In the genomic region with DNA sequence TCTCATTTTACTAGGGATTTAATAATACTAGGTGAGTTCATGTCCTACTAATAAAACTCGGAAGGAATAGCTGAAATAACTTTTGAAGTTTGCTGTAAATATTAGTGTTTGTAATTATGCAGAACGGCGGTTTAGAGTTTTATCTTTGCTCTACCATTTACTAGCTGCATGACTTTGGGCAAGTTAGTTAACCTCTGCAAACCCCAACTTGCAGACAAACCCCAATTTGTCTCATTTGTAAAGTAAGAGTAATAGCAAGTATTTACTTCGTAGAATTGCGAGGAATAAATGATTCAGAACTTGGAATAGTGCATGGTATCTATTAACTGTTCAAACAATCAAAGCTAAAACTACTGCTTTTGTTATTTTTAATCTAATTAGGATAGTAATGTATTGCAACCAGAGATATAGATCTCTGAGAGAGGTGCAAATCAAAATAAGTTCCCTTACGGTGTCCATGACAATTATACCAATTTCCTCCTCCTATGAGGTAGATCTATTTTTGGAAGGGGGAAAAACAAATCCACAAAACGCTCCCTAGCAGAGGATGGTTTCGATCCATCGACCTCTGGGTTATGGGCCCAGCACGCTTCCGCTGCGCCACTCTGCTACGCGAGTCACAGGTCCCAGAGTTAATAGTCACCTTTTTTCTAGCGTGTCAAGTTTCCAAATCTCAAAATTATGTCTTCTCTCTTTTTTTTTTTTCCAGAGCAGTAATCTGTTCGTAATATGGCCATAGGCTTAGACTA, we compare ENCODE assay signal across 8 cellular contexts. TPM values are rescaled to one million over a fixed set of nuclear protein-coding genes. Genes with fewer than 3 reads are reported as not detected.
DNase-seq lines count a peak whose midpoint lies in the region; TF ChIP-seq lines count a peak whose summit lies in the region.

No MANE protein-coding gene starts in this region.

- H3K36me3 ChIP-seq in testis (ENCODE audit: low read depth, missing control alignments): no peaks in the 10 kb centered on the region

- no peak overlapping the region for H3K27ac ChIP-seq in testis

- H3K27me3 ChIP-seq in testis: peaks cover 7% of the 10 kb centered on the region

- 28 to 30% methylated on average over 16 of the region's 16 CpGs for WGBS in testis, 2 donors

- H3K4me1 ChIP-seq in testis: no peaks in the 10 kb centered on the region

- TF ChIP-seq POLR2A in testis (IDR thresholded peaks at IDR 0.05): no peak

- DNase-seq in NOMO-1 treated with DMSO at 0.1 percent for 48 hours (lab: John Stamatoyannopoulos, UW; ENCODE audit: unreplicated experiment): peak; percentile 22
- DNase-seq in NOMO-1 (lab: John Stamatoyannopoulos, UW; ENCODE audit: unreplicated experiment in 2 of 2): no peak
- DNase-seq in NCI-H510A (lab: John Stamatoyannopoulos, UW): peak; percentile 17
- DNase-seq in activated CD4-positive, alpha-beta T cell treated with anti-CD3 and anti-CD28 coated beads, Interleukin-2, amount 50 U/mL, for 1 hour: peak; percentile 45
- peak; percentile 69 for DNase-seq in fibroblast of mammary gland (ENCODE audit: low read depth)
- peak; percentile 67 for DNase-seq in stimulated activated CD4-positive, alpha-beta T cell treated with anti-CD3 and anti-CD28 coated beads, Interleukin-1b, Interleukin-23, amount 100 ng/mL, for 48 hours
- no peak for DNase-seq in testis
- DNase-seq in cerebellum (ENCODE audit: low spot score): no peak

- TF ChIP-seq CTCF in fibroblast of mammary gland (conservative IDR thresholded peaks at IDR 0.05; ENCODE audit: control insufficient read depth, insufficient read depth, low read depth, low read length): no peak
- TF ChIP-seq CTCF in testis (IDR thresholded peaks at IDR 0.05): no peak

- intact Hi-C loops in testis (cut with DNase I; ENCODE audit: low total_unique reads): no loop called here

- peak overlapping the region; percentile 72 for H3K4me3 ChIP-seq in fibroblast of mammary gland (ENCODE audit: control insufficient read depth, low read depth, low read length)
- H3K4me3 ChIP-seq in testis: no peak overlapping the region

- no peaks in the 10 kb centered on the region for H3K9me3 ChIP-seq in testis

RNA-seq across cellular contexts. Expression of a gene that starts 35.1 kb away (rescaled TPM):
- total RNA-seq in testis: 10 to 100 TPM; 20.7 to 21.3 TPM
- polyA plus RNA-seq in testis (ENCODE audit: insufficient read depth, low read depth, low replicate concordance): 25.9 TPM
- total RNA-seq in cerebellum: 2.4 TPM

RNA-seq across cellular contexts. Expression of a gene that starts 53.0 kb away (rescaled TPM):
- total RNA-seq in testis (10 to 100 TPM; 16.7 to 19.6 TPM), cerebellum (9.5 TPM)
- 12.0 TPM for polyA plus RNA-seq in testis (ENCODE audit: insufficient read depth, low read depth, low replicate concordance)

Comparison
In these comparisons a context has a peak if more than half of its experiments do, and no peak if none do; other contexts are left out.
1. DNase-seq: peak in NOMO-1 treated with DMSO at 0.1 percent for 48 hours (single experiment), NCI-H510A (single experiment), activated CD4-positive, alpha-beta T cell treated with anti-CD3 and anti-CD28 coated beads, Interleukin-2, amount 50 U/mL, for 1 hour (single experiment), fibroblast of mammary gland (single experiment) and stimulated activated CD4-positive, alpha-beta T cell treated with anti-CD3 and anti-CD28 coated beads, Interleukin-1b, Interleukin-23, amount 100 ng/mL, for 48 hours (single experiment); none in NOMO-1 (0 of 2), testis (single experiment) and cerebellum (single experiment).